ENCODE assay signal across 9 cellular contexts in the genomic region with DNA sequence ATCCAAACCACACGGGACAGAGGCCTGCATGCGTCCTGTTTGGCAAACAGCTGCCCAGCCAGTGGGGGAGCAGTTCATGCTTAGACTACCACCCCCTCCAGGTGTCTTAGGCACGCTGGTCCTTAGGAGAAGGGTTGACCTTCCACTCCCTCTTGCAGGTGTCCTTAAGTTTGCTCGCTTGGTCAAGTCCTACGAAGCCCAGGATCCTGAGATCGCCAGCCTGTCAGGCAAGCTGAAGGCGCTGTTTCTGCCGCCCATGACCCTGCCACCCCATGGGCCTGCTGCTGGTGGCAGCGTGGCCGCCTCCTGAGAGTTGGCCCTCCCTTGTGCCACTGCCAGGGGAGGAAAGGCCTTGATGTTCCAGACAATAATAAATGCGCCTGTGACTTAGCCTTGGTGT. TPM values are rescaled to one million over a fixed set of nuclear protein-coding genes. Genes with fewer than 3 reads are reported as not detected.
DNase-seq lines count a peak whose midpoint lies in the region; ATAC-seq, FAIRE-seq and TF ChIP-seq lines count a peak whose summit lies in the region.
"Had no signal": no experiment of that assay in that cellular context is flagged by ENCODE, and none has a peak within 500 bp of the region (broad histone marks: within the 10 kb centered on the region; RNA-seq: fewer than 3 reads in every experiment).

No MANE protein-coding gene starts in this region.

- H4K8ac ChIP-seq in H1 (ENCODE audit: extremely low read depth, insufficient read depth, low read length): no peak overlapping the region

- H2AK5ac ChIP-seq in H1 (ENCODE audit: low read depth, low read length): peak overlapping the region; percentile 11; the same call in 1 of the 2 replicates

- H4K91ac ChIP-seq in H1 (replicated peaks; ENCODE audit: insufficient read length, low read length): no peak overlapping the region

- peak in 1 of 2 experiments; percentile 53; a peak in 1 of 3 replicates for TF ChIP-seq POLR2A in H1 (IDR thresholded peaks at IDR 0.05; ENCODE audit: control extremely low read depth in 1 of 2, low read depth in 2 of 2, low read length in 2 of 2)
- no peak for TF ChIP-seq POLR2A in uterus (IDR thresholded peaks at IDR 0.05)

- TF ChIP-seq RAD21 in H1 (IDR thresholded peaks at IDR 0.05 in 1 of 2, conservative IDR thresholded peaks at IDR 0.05 in 1 of 2; ENCODE audit: low read depth in 2 of 2, low read length in 2 of 2): no peak

- H4K5ac ChIP-seq in H1 (ENCODE audit: insufficient read length, low read depth, low read length): no peak overlapping the region

- H3K4me2 ChIP-seq in DND-41 (ENCODE audit: insufficient read depth, low read length) (peak overlapping the region; percentile 94), H1 (ENCODE audit: insufficient read depth in 1 of 2, low read depth in 2 of 2, low read length in 2 of 2) (peak overlapping the region; percentile 56 to 84)

- no peak overlapping the region for H3K23ac ChIP-seq in H1 (ENCODE audit: insufficient read length)

- peaks cover 41% of the 10 kb centered on the region for H3K4me1 ChIP-seq in DND-41 (ENCODE audit: insufficient read depth, low read length)
- H3K4me1 ChIP-seq in NT2/D1 (ENCODE audit: insufficient read depth, insufficient read length): peaks cover 23% of the 10 kb centered on the region
- peaks cover 6 to 20% (median 14%) of the 10 kb centered on the region in 4 experiments for H3K4me1 ChIP-seq in H1 (replicated peaks in 1 of 4; ENCODE audit: control insufficient read depth in 3 of 4, insufficient read depth in 4 of 4, low read length in 3 of 4)
- peaks cover 72 to 75% of the 10 kb centered on the region in 2 experiments for H3K4me1 ChIP-seq in neutrophil (ENCODE audit: control insufficient read depth in 1 of 2, insufficient read depth in 1 of 2, low read depth in 1 of 2, low read length in 1 of 2)
- peaks cover 4 to 6% of the 10 kb centered on the region in 2 donors for H3K4me1 ChIP-seq in uterus

- TF ChIP-seq CTCF in DND-41 (IDR thresholded peaks at IDR 0.05; ENCODE audit: borderline replicate concordance, extremely low read depth, low read length, poor library complexity, severe bottlenecking): no peak
- no peak for TF ChIP-seq CTCF in H1 (IDR thresholded peaks at IDR 0.05; ENCODE audit: control extremely low read depth in 1 of 3, insufficient read depth in 1 of 3, low read depth in 1 of 3, low read length in 3 of 3)
- TF ChIP-seq CTCF in neutrophil (IDR thresholded peaks at IDR 0.05): no peak
- TF ChIP-seq CTCF in uterus (IDR thresholded peaks at IDR 0.05): no peak

- H2BK15ac ChIP-seq in H1 (ENCODE audit: low read length): no peak overlapping the region

- POLR2A ChIA-PET in H1 (lab: Charles Lee; ENCODE audit: partially characterized antibody): interaction anchor here (0.6 to 44.0 kb wide), 17 partner anchors 23 to 567 kb away, joined by 3 to 1596 read pairs (median 8); a partner anchor contains a TSS

- peak overlapping the region; percentile 75; the same call in 1 of the 2 replicates for H2BK5ac ChIP-seq in H1 (ENCODE audit: low read depth, low read length)

- H3K4ac ChIP-seq in H1 (replicated peaks; ENCODE audit: insufficient read length, low read depth, low read length): no peak overlapping the region

- CTCF ChIA-PET in H1 (lab: Charles Lee; ENCODE audit: partially characterized antibody): interaction anchor here (0.6 to 20.2 kb wide), 22 partner anchors 10 to 694 kb away, joined by 3 to 277 read pairs (median 6); a partner anchor contains a TSS

- no peaks in the 10 kb centered on the region for H4K20me1 ChIP-seq in DND-41 (ENCODE audit: insufficient read depth, low read length)
- peaks cover 0 to 5% of the 10 kb centered on the region in 2 experiments for H4K20me1 ChIP-seq in H1 (replicated peaks in 1 of 2; ENCODE audit: control insufficient read depth in 1 of 2, insufficient read depth in 2 of 2, low read length in 2 of 2)

- no peak overlapping the region for H2BK12ac ChIP-seq in H1 (ENCODE audit: low read depth, low read length)

- intact Hi-C loops in uterus (cut with DNase I; ENCODE audit: low total_unique reads): loop anchor here (10.0 kb wide), 1 partner anchor 169 kb away; no protein-coding TSS in a partner anchor

- no peak for ATAC-seq in DND-41 (ENCODE audit: insufficient read depth, low read depth)
- ATAC-seq in GM19397 (IDR thresholded peaks at IDR 0.05; ENCODE audit: unreplicated experiment): no peak

- no peak overlapping the region for H3K18ac ChIP-seq in H1 (ENCODE audit: extremely low read depth, low read length)

- 79% methylated on average over 11 of the region's 11 CpGs; no CpG with 5 or more reads in 1 of the 2 experiments for WGBS in H1 (ENCODE audit: extremely low coverage in 1 of 2, insufficient coverage in 1 of 2, insufficient read length in 1 of 2, insufficient replicate concordance in 2 of 2, low coverage in 1 of 2, low lambda C conversion rate in 2 of 2, missing lambda C conversion rate in 1 of 2), 2 experiments

- H2BK120ac ChIP-seq in H1 (replicated peaks; ENCODE audit: low read depth, low read length): no peak overlapping the region

- FAIRE-seq in H1 (lab: Jason Lieb, UNC): no peak

- no peaks in the 10 kb centered on the region for H3K27me3 ChIP-seq in DND-41 (ENCODE audit: insufficient read depth, low read length, poor library complexity)
- no peaks in the 10 kb centered on the region for H3K27me3 ChIP-seq in NT2/D1 (ENCODE audit: insufficient read depth, insufficient read length)
- no peaks in the 10 kb centered on the region for H3K27me3 ChIP-seq in H1 (replicated peaks in 1 of 4; ENCODE audit: control insufficient read depth in 3 of 4, extremely low read depth in 1 of 4, insufficient read depth in 3 of 4, low read length in 3 of 4)
- H3K27me3 ChIP-seq in neutrophil: no peaks in the 10 kb centered on the region
- no peaks in the 10 kb centered on the region for H3K27me3 ChIP-seq in uterus

- H3K4me3 ChIP-seq in DND-41 (ENCODE audit: low read depth in 1 of 2, low read length in 2 of 2): peak overlapping the region in 1 of 2 experiments; percentile 88; a peak in 2 of 4 replicates
- peak overlapping the region; percentile 52 for H3K4me3 ChIP-seq in NT2/D1 (ENCODE audit: insufficient read length, low read depth)
- H3K4me3 ChIP-seq in H1 (ENCODE audit: extremely low read depth in 1 of 4, insufficient read depth in 2 of 4, low read depth in 3 of 4, low read length in 4 of 4): peak overlapping the region in 3 of 4 experiments; percentile 48 to 80 (median 52); a peak in 6 of 8 replicates
- H3K4me3 ChIP-seq in neutrophil (ENCODE audit: low read depth in 1 of 2, low read length in 1 of 2): peak overlapping the region; percentile 68 to 69
- no peak overlapping the region for H3K4me3 ChIP-seq in uterus

- peak overlapping the region; percentile 99 for H3K27ac ChIP-seq in DND-41 (ENCODE audit: low read length)
- 0 out of 2 replicates have a peak overlapping the region, but pooled peaks have one; percentile 43 for H3K27ac ChIP-seq in H1 (ENCODE audit: low read depth, low read length)
- peak overlapping the region; percentile 93 for H3K27ac ChIP-seq in neutrophil
- H3K27ac ChIP-seq in uterus: peak overlapping the region in 1 of 2 donors; percentile 94

- H3K79me2 ChIP-seq in DND-41 (ENCODE audit: insufficient read depth, low read length) (peaks cover 11% of the 10 kb centered on the region), H1 (ENCODE audit: control insufficient read depth in 1 of 2, insufficient read depth in 2 of 2, low read length in 2 of 2) (no peaks in the 10 kb centered on the region; a peak in 1 of 4 replicates)

- H3K9me3 ChIP-seq in DND-41 (ENCODE audit: insufficient read depth, low read length, severe bottlenecking) (no peaks in the 10 kb centered on the region), NT2/D1 (ENCODE audit: insufficient read depth, low read length) (no peaks in the 10 kb centered on the region), H1 (ENCODE audit: insufficient read depth in 2 of 2, low read depth in 1 of 2, low read length in 1 of 2) (no peaks in the 10 kb centered on the region), neutrophil (no peaks in the 10 kb centered on the region), uterus (no peaks in the 10 kb centered on the region)

- 0 out of 2 replicates have a peak overlapping the region, but pooled peaks have one; percentile 66 for H2BK20ac ChIP-seq in H1 (ENCODE audit: low read length)

- no peak for TF ChIP-seq EP300 in H1 (IDR thresholded peaks at IDR 0.05; ENCODE audit: borderline replicate concordance in 1 of 2, low read depth in 2 of 2, low read length in 2 of 2)

- H3K79me1 ChIP-seq in H1 (ENCODE audit: low read depth, low read length): peaks cover 3% of the 10 kb centered on the region

- peaks cover 33% of the 10 kb centered on the region for H3K36me3 ChIP-seq in DND-41 (ENCODE audit: insufficient read depth, low read length)
- H3K36me3 ChIP-seq in NT2/D1 (ENCODE audit: insufficient read depth, insufficient read length, low read length): peaks cover 40% of the 10 kb centered on the region
- H3K36me3 ChIP-seq in H1 (ENCODE audit: control insufficient read depth in 2 of 4, insufficient read depth in 4 of 4, low read length in 3 of 4): peaks cover 1 to 9% (median 4%) of the 10 kb centered on the region in 4 experiments; a peak in 5 of 8 replicates
- no peaks in the 10 kb centered on the region for H3K36me3 ChIP-seq in neutrophil
- H3K36me3 ChIP-seq in uterus: no peaks in the 10 kb centered on the region

- no peak overlapping the region for H3K14ac ChIP-seq in H1 (ENCODE audit: insufficient read length)

- H3K23me2 ChIP-seq in H1 (ENCODE audit: low read depth, low read length): peaks cover 11% of the 10 kb centered on the region

- DNase-seq in DND-41: no peak
- no peak for DNase-seq in NT2/D1 (ENCODE audit: low read depth, low spot score)
- DNase-seq in H1 (ENCODE audit: low read depth in 1 of 2, low spot score in 2 of 2): no peak
- DNase-seq in uterus: no peak
- no peak for DNase-seq in NCI-H1694 treated with DMSO at 0.1 percent for 48 hours (lab: John Stamatoyannopoulos, UW)
- no peak for DNase-seq in glomerular visceral epithelial cell (ENCODE audit: extremely low spot score)

- H2AFZ ChIP-seq in DND-41 (ENCODE audit: low read depth, low read length) (no peak overlapping the region), H1 (ENCODE audit: low read length) (no peak overlapping the region)

- H3K9ac ChIP-seq in DND-41 (ENCODE audit: low read depth, low read length): peak overlapping the region; percentile 93
- peak overlapping the region; percentile 100 for H3K9ac ChIP-seq in NT2/D1 (ENCODE audit: insufficient read length, low read depth)
- no peak overlapping the region for H3K9ac ChIP-seq in H1 (replicated peaks in 1 of 4; ENCODE audit: extremely low read depth in 1 of 4, low read depth in 3 of 4, low read length in 3 of 4)

- H3K56ac ChIP-seq in H1 (replicated peaks; ENCODE audit: insufficient read length, low read depth, low read length): no peak overlapping the region

RNA-seq across cellular contexts. Expression of a gene that starts 1.8 kb away (rescaled TPM):
- 174 and 185 TPM in 2 replicates for total RNA-seq in H1 (2021; fragmentation: NEBNext Ultra II Directional; extraction: Animal tissue kit (Norgen Biotek cat#: 25700))
- polyA plus RNA-seq in H1 (2011; rRNA removed): 993 and 1,124 TPM in 2 replicates
- polyA plus RNA-seq in H1 (2011; cell fraction: cytosol; rRNA removed): 811 TPM
- 653 TPM for polyA plus RNA-seq in H1 (2011; cell fraction: nucleus; rRNA removed)
- 167 to 390 TPM (median 374 TPM) in 4 replicates for polyA plus RNA-seq in H1 (2012, experiment 1 of 2)
- 596 TPM for polyA plus RNA-seq in H1 (2012, experiment 2 of 2)
- 206 TPM for polyA plus RNA-seq in H1 (2013, experiment 1 of 2)
- 192 TPM for polyA plus RNA-seq in H1 (2013, experiment 2 of 2)
- 66.6 and 106 TPM in 2 replicates for polyA minus RNA-seq in H1 (2011; rRNA and poly(A)+ RNA removed)
- polyA minus RNA-seq in H1 (2011; cell fraction: cytosol; rRNA and poly(A)+ RNA removed): 76.3 TPM
- 112 TPM for polyA minus RNA-seq in H1 (2011; cell fraction: nucleus; rRNA and poly(A)+ RNA removed)
- total RNA-seq in uterus: 1,000 to 10,000 TPM in 2 of 4 donors, 100 to 1,000 TPM in 2; 259 to 2,496 (median 1,289) TPM

RNA-seq across cellular contexts. Expression of a gene that starts 2.0 kb away (rescaled TPM):
- not detected in 2 replicates for total RNA-seq in H1 (2021; fragmentation: NEBNext Ultra II Directional; extraction: Animal tissue kit (Norgen Biotek cat#: 25700))
- not detected in 2 replicates for polyA plus RNA-seq in H1 (2011; rRNA removed)
- not detected for polyA plus RNA-seq in H1 (2011; cell fraction: cytosol; rRNA removed)
- not detected for polyA plus RNA-seq in H1 (2011; cell fraction: nucleus; rRNA removed)
- polyA plus RNA-seq in H1 (2012, experiment 1 of 2): not detected in 4 replicates
- not detected for polyA plus RNA-seq in H1 (2012, experiment 2 of 2)
- polyA plus RNA-seq in H1 (2013, experiment 1 of 2): not detected
- not detected for polyA plus RNA-seq in H1 (2013, experiment 2 of 2)
- polyA minus RNA-seq in H1 (2011; rRNA and poly(A)+ RNA removed): not detected in 2 replicates
- not detected for polyA minus RNA-seq in H1 (2011; cell fraction: cytosol; rRNA and poly(A)+ RNA removed)
- not detected for polyA minus RNA-seq in H1 (2011; cell fraction: nucleus; rRNA and poly(A)+ RNA removed)
- total RNA-seq in uterus: not detected
- total RNA-seq: NCI-H460 had no signal

RNA-seq across cellular contexts. Expression of a gene that starts 5.5 kb away (rescaled TPM):
- total RNA-seq in H1 (2021; fragmentation: NEBNext Ultra II Directional; extraction: Animal tissue kit (Norgen Biotek cat#: 25700)): 25.7 and 28.4 TPM in 2 replicates
- 16.3 and 22.6 TPM in 2 replicates for polyA plus RNA-seq in H1 (2011; rRNA removed)
- 21.3 TPM for polyA plus RNA-seq in H1 (2011; cell fraction: cytosol; rRNA removed)
- polyA plus RNA-seq in H1 (2011; cell fraction: nucleus; rRNA removed): 32.9 TPM
- polyA plus RNA-seq in H1 (2012, experiment 1 of 2): 34.9 to 37.3 TPM (median 36.6 TPM) in 4 replicates
- 28.9 TPM for polyA plus RNA-seq in H1 (2012, experiment 2 of 2)
- polyA plus RNA-seq in H1 (2013, experiment 1 of 2): 23.2 TPM
- polyA plus RNA-seq in H1 (2013, experiment 2 of 2): 25.8 TPM
- 12.4 and 24.5 TPM in 2 replicates for polyA minus RNA-seq in H1 (2011; rRNA and poly(A)+ RNA removed)
- 17.8 TPM for polyA minus RNA-seq in H1 (2011; cell fraction: cytosol; rRNA and poly(A)+ RNA removed)
- polyA minus RNA-seq in H1 (2011; cell fraction: nucleus; rRNA and poly(A)+ RNA removed): 9.1 TPM
- total RNA-seq in uterus: 10 to 100 TPM in 2 of 4 donors, under 1 TPM in 2; 0.59 to 19.8 (median 5.9) TPM

RNA-seq across cellular contexts. Expression of a gene that starts 17.9 kb away (rescaled TPM):
- total RNA-seq in H1 (2021; fragmentation: NEBNext Ultra II Directional; extraction: Animal tissue kit (Norgen Biotek cat#: 25700)): 69.6 and 73.4 TPM in 2 replicates
- 20.6 and 43.0 TPM in 2 replicates for polyA plus RNA-seq in H1 (2011; rRNA removed)
- 13.5 TPM for polyA plus RNA-seq in H1 (2011; cell fraction: cytosol; rRNA removed)
- 178 TPM for polyA plus RNA-seq in H1 (2011; cell fraction: nucleus; rRNA removed)
- 61.7 to 82.1 TPM (median 77.4 TPM) in 4 replicates for polyA plus RNA-seq in H1 (2012, experiment 1 of 2)
- polyA plus RNA-seq in H1 (2012, experiment 2 of 2): 48.0 TPM
- 51.3 TPM for polyA plus RNA-seq in H1 (2013, experiment 1 of 2)
- 48.3 TPM for polyA plus RNA-seq in H1 (2013, experiment 2 of 2)
- 11.4 and 14.0 TPM in 2 replicates for polyA minus RNA-seq in H1 (2011; rRNA and poly(A)+ RNA removed)
- polyA minus RNA-seq in H1 (2011; cell fraction: cytosol; rRNA and poly(A)+ RNA removed): 37.6 TPM
- 42.3 TPM for polyA minus RNA-seq in H1 (2011; cell fraction: nucleus; rRNA and poly(A)+ RNA removed)
- total RNA-seq in uterus: 100 to 1,000 TPM in 1 of 4 donors, 10 to 100 TPM in 3; 10.8 to 283 (median 28.7) TPM

RNA-seq across cellular contexts. Expression of a gene that starts 24.9 kb away (rescaled TPM):
- total RNA-seq in H1 (2021; fragmentation: NEBNext Ultra II Directional; extraction: Animal tissue kit (Norgen Biotek cat#: 25700)): 360 and 368 TPM in 2 replicates
- 579 and 626 TPM in 2 replicates for polyA plus RNA-seq in H1 (2011; rRNA removed)
- polyA plus RNA-seq in H1 (2011; cell fraction: cytosol; rRNA removed): 622 TPM
- 570 TPM for polyA plus RNA-seq in H1 (2011; cell fraction: nucleus; rRNA removed)
- polyA plus RNA-seq in H1 (2012, experiment 1 of 2): 317 to 409 TPM (median 397 TPM) in 4 replicates
- polyA plus RNA-seq in H1 (2012, experiment 2 of 2): 565 TPM
- polyA plus RNA-seq in H1 (2013, experiment 1 of 2): 552 TPM
- polyA plus RNA-seq in H1 (2013, experiment 2 of 2): 493 TPM
- 282 and 291 TPM in 2 replicates for polyA minus RNA-seq in H1 (2011; rRNA and poly(A)+ RNA removed)
- 137 TPM for polyA minus RNA-seq in H1 (2011; cell fraction: cytosol; rRNA and poly(A)+ RNA removed)
- polyA minus RNA-seq in H1 (2011; cell fraction: nucleus; rRNA and poly(A)+ RNA removed): 195 TPM
- total RNA-seq in uterus: 100 to 1,000 TPM; 129 to 167 (median 145) TPM

Comparison
In these comparisons a context has a peak if more than half of its experiments do, and no peak if none do; other contexts are left out.
1. H3K4me3 ChIP-seq: peak in NT2/D1 (single experiment), H1 (3 of 4) and neutrophil (2 of 2); none in uterus (0 of 2).
2. H3K9ac ChIP-seq: peak in DND-41 (single experiment) and NT2/D1 (single experiment); none in H1 (0 of 4).